2 cellular contexts compared by ENCODE assay signal in the genomic region with DNA sequence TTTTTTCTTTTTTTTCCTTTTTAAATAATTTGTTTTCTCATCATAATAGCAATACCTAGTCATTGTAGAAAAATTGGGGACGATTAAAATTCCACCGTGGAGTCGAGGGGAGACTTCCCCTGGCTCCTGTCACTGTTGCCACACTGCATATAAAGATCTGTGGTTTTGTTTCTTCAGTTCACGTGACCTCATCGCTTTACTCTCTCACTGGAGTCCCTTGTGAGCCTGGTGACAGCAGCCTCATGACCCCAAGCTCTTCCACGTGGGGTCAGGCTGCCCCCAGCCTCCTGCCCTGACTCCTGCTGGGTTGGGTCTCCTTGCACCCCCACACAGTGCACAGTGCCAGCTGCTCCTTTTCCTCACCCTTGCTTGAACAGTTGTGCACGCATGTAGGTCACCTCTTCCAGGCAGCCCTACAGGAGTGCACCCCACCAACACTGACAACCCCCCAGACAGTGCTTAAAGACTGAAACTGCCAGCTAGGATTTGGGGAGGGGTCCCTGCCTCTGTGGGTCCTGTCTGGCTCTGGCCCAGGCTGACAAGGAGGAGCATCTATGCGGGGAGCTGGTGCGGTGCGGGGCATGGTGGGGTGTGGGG.
TF ChIP-seq lines count a peak whose summit lies in the region.

No MANE protein-coding gene starts in this region.

TF ChIP-seq in A549, 52 proteins besides CTCF, POLR2A, EP300 and RAD21:
- peak; percentile 80 for TF ChIP-seq ZFP36 (IDR thresholded peaks at IDR 0.05; ENCODE audit: borderline replicate concordance, partially characterized antibody)
- TF ChIP-seq MAZ (IDR thresholded peaks at IDR 0.05; ENCODE audit: borderline replicate concordance, low read depth, low read length), result no peak

TF ChIP-seq in K562, 482 proteins besides CTCF, POLR2A, EP300 and RAD21 (continues in another document):
- TF ChIP-seq CAMTA2 (CRISPR knock-in tag; conservative IDR thresholded peaks at IDR 0.05), result no peak
- no peak for TF ChIP-seq ZNF561 (CRISPR knock-in tag; conservative IDR thresholded peaks at IDR 0.05)
- TF ChIP-seq PHB2 (IDR thresholded peaks at IDR 0.05; ENCODE audit: low read depth), result no peak
- TF ChIP-seq, protein P1, sequence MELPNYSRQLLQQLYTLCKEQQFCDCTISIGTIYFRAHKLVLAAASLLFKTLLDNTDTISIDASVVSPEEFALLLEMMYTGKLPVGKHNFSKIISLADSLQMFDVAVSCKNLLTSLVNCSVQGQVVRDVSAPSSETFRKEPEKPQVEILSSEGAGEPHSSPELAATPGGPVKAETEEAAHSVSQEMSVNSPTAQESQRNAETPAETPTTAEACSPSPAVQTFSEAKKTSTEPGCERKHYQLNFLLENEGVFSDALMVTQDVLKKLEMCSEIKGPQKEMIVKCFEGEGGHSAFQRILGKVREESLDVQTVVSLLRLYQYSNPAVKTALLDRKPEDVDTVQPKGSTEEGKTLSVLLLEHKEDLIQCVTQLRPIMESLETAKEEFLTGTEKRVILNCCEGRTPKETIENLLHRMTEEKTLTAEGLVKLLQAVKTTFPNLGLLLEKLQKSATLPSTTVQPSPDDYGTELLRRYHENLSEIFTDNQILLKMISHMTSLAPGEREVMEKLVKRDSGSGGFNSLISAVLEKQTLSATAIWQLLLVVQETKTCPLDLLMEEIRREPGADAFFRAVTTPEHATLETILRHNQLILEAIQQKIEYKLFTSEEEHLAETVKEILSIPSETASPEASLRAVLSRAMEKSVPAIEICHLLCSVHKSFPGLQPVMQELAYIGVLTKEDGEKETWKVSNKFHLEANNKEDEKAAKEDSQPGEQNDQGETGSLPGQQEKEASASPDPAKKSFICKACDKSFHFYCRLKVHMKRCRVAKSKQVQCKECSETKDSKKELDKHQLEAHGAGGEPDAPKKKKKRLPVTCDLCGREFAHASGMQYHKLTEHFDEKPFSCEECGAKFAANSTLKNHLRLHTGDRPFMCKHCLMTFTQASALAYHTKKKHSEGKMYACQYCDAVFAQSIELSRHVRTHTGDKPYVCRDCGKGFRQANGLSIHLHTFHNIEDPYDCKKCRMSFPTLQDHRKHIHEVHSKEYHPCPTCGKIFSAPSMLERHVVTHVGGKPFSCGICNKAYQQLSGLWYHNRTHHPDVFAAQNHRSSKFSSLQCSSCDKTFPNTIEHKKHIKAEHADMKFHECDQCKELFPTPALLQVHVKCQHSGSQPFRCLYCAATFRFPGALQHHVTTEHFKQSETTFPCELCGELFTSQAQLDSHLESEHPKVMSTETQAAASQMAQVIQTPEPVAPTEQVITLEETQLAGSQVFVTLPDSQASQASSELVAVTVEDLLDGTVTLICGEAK (IDR thresholded peaks at IDR 0.05), result peak; percentile 46; the same call in 1 of the 2 replicates
- TF ChIP-seq, protein P1 (CRISPR knock-in tag; IDR thresholded peaks at IDR 0.05), result no peak
- TF ChIP-seq FOXJ3 (CRISPR knock-in tag; IDR thresholded peaks at IDR 0.05), result no peak
- TF ChIP-seq MCM5 (IDR thresholded peaks at IDR 0.05; ENCODE audit: low read depth), result no peak
- TF ChIP-seq TAF9B (IDR thresholded peaks at IDR 0.05; ENCODE audit: partially characterized antibody), result no peak
- TF ChIP-seq POLR2AphosphoS5 (IDR thresholded peaks at IDR 0.05; ENCODE audit: control insufficient read depth, insufficient read depth, low read depth, low read length), result no peak
- no peak for TF ChIP-seq SPI1 (IDR thresholded peaks at IDR 0.05; ENCODE audit: borderline replicate concordance, low read depth, low read length)
- no peak for TF ChIP-seq MYBL2 (IDR thresholded peaks at IDR 0.05; ENCODE audit: low read depth)
- no peak for TF ChIP-seq MYBL2 (CRISPR knock-in tag; IDR thresholded peaks at IDR 0.05; ENCODE audit: borderline replicate concordance)
- TF ChIP-seq JUND (IDR thresholded peaks at IDR 0.05; ENCODE audit: borderline replicate concordance, low read depth, low read length), result no peak
- TF ChIP-seq JUND (tag; IDR thresholded peaks at IDR 0.05; ENCODE audit: borderline replicate concordance, low read depth, low read length), result no peak
- TF ChIP-seq ELK1 (CRISPR knock-in tag; IDR thresholded peaks at IDR 0.05), result no peak
- TF ChIP-seq ZNF282 (CRISPR knock-in tag; IDR thresholded peaks at IDR 0.05), result no peak
- 0 out of 2 replicates have a peak, but pooled peaks have one; percentile 31 for TF ChIP-seq PTBP1 (IDR thresholded peaks at IDR 0.05; ENCODE audit: low read depth, low read length)
- TF ChIP-seq RCOR1 (IDR thresholded peaks at IDR 0.05; ENCODE audit: borderline replicate concordance in 1 of 2, low read depth in 2 of 2, low read length in 2 of 2), result 0 out of 4 replicates have a peak, but pooled peaks of 1 of the 2 experiments have one; percentile 14
- TF ChIP-seq, protein P2, sequence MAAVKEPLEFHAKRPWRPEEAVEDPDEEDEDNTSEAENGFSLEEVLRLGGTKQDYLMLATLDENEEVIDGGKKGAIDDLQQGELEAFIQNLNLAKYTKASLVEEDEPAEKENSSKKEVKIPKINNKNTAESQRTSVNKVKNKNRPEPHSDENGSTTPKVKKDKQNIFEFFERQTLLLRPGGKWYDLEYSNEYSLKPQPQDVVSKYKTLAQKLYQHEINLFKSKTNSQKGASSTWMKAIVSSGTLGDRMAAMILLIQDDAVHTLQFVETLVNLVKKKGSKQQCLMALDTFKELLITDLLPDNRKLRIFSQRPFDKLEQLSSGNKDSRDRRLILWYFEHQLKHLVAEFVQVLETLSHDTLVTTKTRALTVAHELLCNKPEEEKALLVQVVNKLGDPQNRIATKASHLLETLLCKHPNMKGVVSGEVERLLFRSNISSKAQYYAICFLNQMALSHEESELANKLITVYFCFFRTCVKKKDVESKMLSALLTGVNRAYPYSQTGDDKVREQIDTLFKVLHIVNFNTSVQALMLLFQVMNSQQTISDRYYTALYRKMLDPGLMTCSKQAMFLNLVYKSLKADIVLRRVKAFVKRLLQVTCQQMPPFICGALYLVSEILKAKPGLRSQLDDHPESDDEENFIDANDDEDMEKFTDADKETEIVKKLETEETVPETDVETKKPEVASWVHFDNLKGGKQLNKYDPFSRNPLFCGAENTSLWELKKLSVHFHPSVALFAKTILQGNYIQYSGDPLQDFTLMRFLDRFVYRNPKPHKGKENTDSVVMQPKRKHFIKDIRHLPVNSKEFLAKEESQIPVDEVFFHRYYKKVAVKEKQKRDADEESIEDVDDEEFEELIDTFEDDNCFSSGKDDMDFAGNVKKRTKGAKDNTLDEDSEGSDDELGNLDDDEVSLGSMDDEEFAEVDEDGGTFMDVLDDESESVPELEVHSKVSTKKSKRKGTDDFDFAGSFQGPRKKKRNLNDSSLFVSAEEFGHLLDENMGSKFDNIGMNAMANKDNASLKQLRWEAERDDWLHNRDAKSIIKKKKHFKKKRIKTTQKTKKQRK (IDR thresholded peaks at IDR 0.05; ENCODE audit: borderline replicate concordance, low read depth, low read length), result no peak
- no peak for TF ChIP-seq ZNF75A (CRISPR knock-in tag; IDR thresholded peaks at IDR 0.05)
- no peak for TF ChIP-seq JUNB (CRISPR knock-in tag; conservative IDR thresholded peaks at IDR 0.05)
- TF ChIP-seq KLF6 (CRISPR knock-in tag; IDR thresholded peaks at IDR 0.05; ENCODE audit: borderline replicate concordance), result no peak
- no peak for TF ChIP-seq CBX5 (IDR thresholded peaks at IDR 0.05; ENCODE audit: borderline replicate concordance, low read depth)
- TF ChIP-seq FOSL1 (tag; conservative IDR thresholded peaks at IDR 0.05), result no peak
- no peak for TF ChIP-seq SREBF2 (CRISPR knock-in tag; IDR thresholded peaks at IDR 0.05)
- no peak for TF ChIP-seq SMAD3 (CRISPR knock-in tag; conservative IDR thresholded peaks at IDR 0.05)
- no peak for TF ChIP-seq BRCA1 (IDR thresholded peaks at IDR 0.05)
- no peak for TF ChIP-seq BRCA1 (CRISPR knock-in tag; IDR thresholded peaks at IDR 0.05)
- no peak for TF ChIP-seq HMGXB4 (CRISPR knock-in tag; IDR thresholded peaks at IDR 0.05)
- TF ChIP-seq POLR2G (IDR thresholded peaks at IDR 0.05; ENCODE audit: low read depth, low read length), result no peak
- no peak for TF ChIP-seq PHF8 (IDR thresholded peaks at IDR 0.05; ENCODE audit: borderline replicate concordance, low read length)
- TF ChIP-seq NEUROD1 (IDR thresholded peaks at IDR 0.05; ENCODE audit: borderline replicate concordance, low read depth, low read length, partially characterized antibody), result no peak
- TF ChIP-seq HEY1 (CRISPR knock-in tag; IDR thresholded peaks at IDR 0.05; ENCODE audit: borderline replicate concordance), result no peak
- TF ChIP-seq MTA1 (IDR thresholded peaks at IDR 0.05; ENCODE audit: borderline replicate concordance), result no peak
- no peak for TF ChIP-seq ESRRB (CRISPR knock-in tag; IDR thresholded peaks at IDR 0.05; ENCODE audit: borderline replicate concordance)
- no peak for TF ChIP-seq ZBTB34 (CRISPR knock-in tag; IDR thresholded peaks at IDR 0.05)
- TF ChIP-seq, protein P3, sequence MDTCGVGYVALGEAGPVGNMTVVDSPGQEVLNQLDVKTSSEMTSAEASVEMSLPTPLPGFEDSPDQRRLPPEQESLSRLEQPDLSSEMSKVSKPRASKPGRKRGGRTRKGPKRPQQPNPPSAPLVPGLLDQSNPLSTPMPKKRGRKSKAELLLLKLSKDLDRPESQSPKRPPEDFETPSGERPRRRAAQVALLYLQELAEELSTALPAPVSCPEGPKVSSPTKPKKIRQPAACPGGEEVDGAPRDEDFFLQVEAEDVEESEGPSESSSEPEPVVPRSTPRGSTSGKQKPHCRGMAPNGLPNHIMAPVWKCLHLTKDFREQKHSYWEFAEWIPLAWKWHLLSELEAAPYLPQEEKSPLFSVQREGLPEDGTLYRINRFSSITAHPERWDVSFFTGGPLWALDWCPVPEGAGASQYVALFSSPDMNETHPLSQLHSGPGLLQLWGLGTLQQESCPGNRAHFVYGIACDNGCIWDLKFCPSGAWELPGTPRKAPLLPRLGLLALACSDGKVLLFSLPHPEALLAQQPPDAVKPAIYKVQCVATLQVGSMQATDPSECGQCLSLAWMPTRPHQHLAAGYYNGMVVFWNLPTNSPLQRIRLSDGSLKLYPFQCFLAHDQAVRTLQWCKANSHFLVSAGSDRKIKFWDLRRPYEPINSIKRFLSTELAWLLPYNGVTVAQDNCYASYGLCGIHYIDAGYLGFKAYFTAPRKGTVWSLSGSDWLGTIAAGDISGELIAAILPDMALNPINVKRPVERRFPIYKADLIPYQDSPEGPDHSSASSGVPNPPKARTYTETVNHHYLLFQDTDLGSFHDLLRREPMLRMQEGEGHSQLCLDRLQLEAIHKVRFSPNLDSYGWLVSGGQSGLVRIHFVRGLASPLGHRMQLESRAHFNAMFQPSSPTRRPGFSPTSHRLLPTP (IDR thresholded peaks at IDR 0.05; ENCODE audit: borderline replicate concordance, extremely low read depth, insufficient read length), result peak; percentile 47
- no peak for TF ChIP-seq SIX5 (IDR thresholded peaks at IDR 0.05; ENCODE audit: borderline replicate concordance in 1 of 2, insufficient read depth in 1 of 2, low read depth in 1 of 2, low read length in 2 of 2)
